ENCODE assay signal across 14 cellular contexts in genomic region chrX:40912576-40912975, GRCh38.
DNase-seq lines count a peak whose midpoint lies in the region; ATAC-seq and TF ChIP-seq lines count a peak whose summit lies in the region.
"Had no signal": no experiment of that assay in that cellular context is flagged by ENCODE, and none has a peak within 500 bp of the region (broad histone marks: within the 10 kb centered on the region; RNA-seq: fewer than 3 reads in every experiment).

No MANE protein-coding gene starts in this region.

- peaks cover 4% of the 10 kb centered on the region for H3K9me3 Mint-ChIP-seq in glutamatergic neuron (ENCODE audit: unreplicated experiment)
- H3K9me3 Mint-ChIP-seq: T-cell had no signal

- peaks cover 3% of the 10 kb centered on the region for H3K27me3 Mint-ChIP-seq in glutamatergic neuron (ENCODE audit: unreplicated experiment)

- H3K36me3 Mint-ChIP-seq in glutamatergic neuron (ENCODE audit: unreplicated experiment) = no peaks in the 10 kb centered on the region
- H3K36me3 Mint-ChIP-seq: T-cell had no signal

- DNase-seq in EL (peak; percentile 31), NCI-H1436 treated with DMSO at 0.1 percent for 48 hours (lab: John Stamatoyannopoulos, UW) (peak; percentile 13), RPMI7951 (ENCODE audit: low read depth) (peak; percentile 81), glutamatergic neuron (peak; percentile 29), amygdala (lab: John Stamatoyannopoulos, UW) (no peak)
- no peak for DNase-seq in stimulated activated CD4-positive, alpha-beta T cell treated with anti-CD3 and anti-CD28 coated beads, Interleukin-15, amount 100 ng/mL, for 24 hours
- DNase-seq: foreskin melanocyte; mucosa of descending colon; MV-4-11; NCI-H510A treated with DMSO at 0.1 percent for 48 hours; sigmoid colon; stimulated activated CD4-positive, alpha-beta T cell treated with anti-CD3 and anti-CD28 coated beads, Interleukin-4, amount 100 ng/mL, for 1 hour; T-cell had no signal

- TF ChIP-seq CTCF in glutamatergic neuron (IDR thresholded peaks at IDR 0.05; ENCODE audit: partially characterized antibody, unreplicated experiment) = no peak

- ATAC-seq in HG02981 (IDR thresholded peaks at IDR 0.05; ENCODE audit: unreplicated experiment) = no peak
- ATAC-seq: mucosa of descending colon, T-cell had no signal

- H3K4me3 Mint-ChIP-seq in glutamatergic neuron (ENCODE audit: unreplicated experiment) = peak overlapping the region; percentile 60
- H3K4me3 Mint-ChIP-seq: T-cell had no signal

- H3K4me1 Mint-ChIP-seq in glutamatergic neuron (ENCODE audit: low read depth, unreplicated experiment) = peaks cover 17% of the 10 kb centered on the region
- H3K4me1 Mint-ChIP-seq: T-cell had no signal

- peak overlapping the region; percentile 91 for H3K27ac Mint-ChIP-seq in glutamatergic neuron (ENCODE audit: unreplicated experiment)
- H3K27ac Mint-ChIP-seq: T-cell had no signal

Comparison
In these comparisons a context has a peak if more than half of its experiments do, and no peak if none do; other contexts are left out.
1. DNase-seq: peak in EL (single experiment), NCI-H1436 treated with DMSO at 0.1 percent for 48 hours (single experiment), RPMI7951 (single experiment) and glutamatergic neuron (single experiment); none in stimulated activated CD4-positive, alpha-beta T cell treated with anti-CD3 and anti-CD28 coated beads, Interleukin-15, amount 100 ng/mL, for 24 hours (single experiment) and amygdala (0 of 56).